Comparison of ENCODE assay signal across 18 cellular contexts in the genomic region with DNA sequence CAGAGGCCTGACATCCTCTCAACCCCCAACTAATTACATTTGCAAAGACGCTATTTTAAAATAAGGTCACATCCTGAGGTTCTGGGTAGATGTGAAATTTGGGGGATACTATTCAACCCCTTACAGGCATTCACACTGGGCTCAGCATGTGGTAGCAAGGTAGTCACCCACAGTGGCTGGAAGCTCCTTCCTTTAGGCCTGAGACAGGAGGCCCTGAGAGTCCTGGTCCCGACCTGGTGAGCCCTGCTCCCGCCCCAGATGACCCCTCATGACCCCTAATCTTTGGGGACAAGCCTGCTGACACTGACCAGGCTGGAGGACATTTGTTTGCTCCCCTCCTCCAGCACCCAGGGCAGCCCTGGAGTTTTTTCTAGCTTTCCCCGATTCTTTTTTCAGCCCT.
DNase-seq lines count a peak whose midpoint lies in the region; ATAC-seq and TF ChIP-seq lines count a peak whose summit lies in the region.
"Had no signal": no experiment of that assay in that cellular context is flagged by ENCODE, and none has a peak within 500 bp of the region (broad histone marks: within the 10 kb centered on the region; RNA-seq: fewer than 3 reads in every experiment).

No MANE protein-coding gene starts in this region.

- H3K18ac ChIP-seq in trophoblast cell (ENCODE audit: low read length): no peak overlapping the region

- peak overlapping the region; percentile 25; the same call in 1 of the 2 replicates for H3K4me3 Mint-ChIP-seq in WTC11
- H3K4me3 Mint-ChIP-seq: CD14-positive monocyte had no signal

- no peak for TF ChIP-seq POLR2A in uterus (IDR thresholded peaks at IDR 0.05)

- H3K36me3 ChIP-seq in HUES48 (ENCODE audit: control insufficient read depth, insufficient read depth, low read length): no peaks in the 10 kb centered on the region
- no peaks in the 10 kb centered on the region for H3K36me3 ChIP-seq in iPS-20b (ENCODE audit: insufficient read depth, low read depth, low read length)
- no peaks in the 10 kb centered on the region for H3K36me3 ChIP-seq in trophoblast cell (ENCODE audit: control insufficient read depth in 1 of 2, insufficient read depth in 2 of 2, low read length in 2 of 2)
- no peaks in the 10 kb centered on the region for H3K36me3 ChIP-seq in uterus
- H3K36me3 ChIP-seq: SJCRH30 had no signal

- H2BK12ac ChIP-seq in trophoblast cell (ENCODE audit: low read length): no peak overlapping the region

- intact Hi-C loops in uterus (cut with DNase I; ENCODE audit: low total_unique reads): no loop called here

- no peak overlapping the region for H2AFZ ChIP-seq in trophoblast cell (ENCODE audit: insufficient read depth, low read length, poor library complexity)
- H2AFZ ChIP-seq: GM23248 had no signal

- H3K9ac ChIP-seq in HUES48 (ENCODE audit: low read depth, low read length): peak overlapping the region; percentile 42; the same call in 1 of the 2 replicates
- H3K9ac ChIP-seq in iPS-20b (ENCODE audit: low read depth, low read length): peak overlapping the region; percentile 81; the same call in 1 of the 2 replicates
- H3K9ac ChIP-seq in trophoblast cell (ENCODE audit: low read length): no peak overlapping the region
- H3K9ac ChIP-seq: GM23248 had no signal

- WGBS in trophoblast cell (ENCODE audit: extremely low coverage, insufficient coverage, insufficient read length): no CpG with 5 or more reads among the region's 4 CpGs

- no peak overlapping the region for H4K91ac ChIP-seq in trophoblast cell (ENCODE audit: low read depth, low read length)

- H3K23ac ChIP-seq in trophoblast cell (ENCODE audit: low read length): peak overlapping the region; percentile 67

- ATAC-seq in WTC11: peak; percentile 44
- ATAC-seq in GM19467 (IDR thresholded peaks at IDR 0.05; ENCODE audit: unreplicated experiment): no peak

- H3K14ac ChIP-seq in trophoblast cell (ENCODE audit: low read length): no peak overlapping the region

- H3K27ac Mint-ChIP-seq in WTC11: no peak overlapping the region; the same call in 1 of the 2 replicates

- peak overlapping the region; percentile 4 for H2BK5ac ChIP-seq in trophoblast cell (ENCODE audit: low read depth, low read length, poor library complexity)

- no peaks in the 10 kb centered on the region for H3K79me2 ChIP-seq in trophoblast cell (ENCODE audit: control insufficient read depth, insufficient read depth, low read length, poor library complexity)

- no peak overlapping the region for H3K4ac ChIP-seq in trophoblast cell (ENCODE audit: low read depth, low read length)

- H3K27me3 ChIP-seq in HUES48 (ENCODE audit: control insufficient read depth, insufficient read depth, low read length) (no peaks in the 10 kb centered on the region), iPS-20b (ENCODE audit: insufficient read depth, low read length) (no peaks in the 10 kb centered on the region), trophoblast cell (ENCODE audit: insufficient read depth, low read length) (peaks cover 2% of the 10 kb centered on the region), uterus (no peaks in the 10 kb centered on the region)
- H3K27me3 ChIP-seq: SJCRH30 had no signal

- H3K27ac ChIP-seq in HUES48 (ENCODE audit: low read depth, low read length) (peak overlapping the region; percentile 98), iPS-20b (ENCODE audit: low read length) (peak overlapping the region; percentile 78), trophoblast cell (ENCODE audit: low read depth, low read length) (no peak overlapping the region), uterus (no peak overlapping the region)
- H3K27ac ChIP-seq: GM23248, SJCRH30 had no signal

- peaks cover 28% of the 10 kb centered on the region for H3K4me1 Mint-ChIP-seq in WTC11
- H3K4me1 Mint-ChIP-seq: CD14-positive monocyte had no signal

- H3K4me1 ChIP-seq in HUES48 (ENCODE audit: control insufficient read depth, insufficient read depth, low read length) (peaks cover 32% of the 10 kb centered on the region), iPS-20b (ENCODE audit: insufficient read depth, low read length) (peaks cover 20% of the 10 kb centered on the region), trophoblast cell (ENCODE audit: control insufficient read depth in 1 of 2, insufficient read depth in 2 of 2, low read length in 2 of 2) (peaks cover 3 to 4% of the 10 kb centered on the region in 2 experiments), uterus (no peaks in the 10 kb centered on the region)
- H3K4me1 ChIP-seq: SJCRH30 had no signal

- no peaks in the 10 kb centered on the region for H3K36me3 Mint-ChIP-seq in WTC11
- H3K36me3 Mint-ChIP-seq: CD14-positive monocyte had no signal

- H3K9me3 ChIP-seq in HUES48 (ENCODE audit: control insufficient read depth, insufficient read depth, low read length): 0 out of 2 replicates have a peak, but pooled peaks cover under 1% of the 10 kb centered on the region
- no peaks in the 10 kb centered on the region for H3K9me3 ChIP-seq in iPS-20b (ENCODE audit: insufficient read depth, low read depth, low read length)
- H3K9me3 ChIP-seq in trophoblast cell (ENCODE audit: insufficient read depth, low read depth, low read length): peaks cover 3% of the 10 kb centered on the region
- H3K9me3 ChIP-seq in uterus: no peaks in the 10 kb centered on the region
- H3K9me3 ChIP-seq: SJCRH30 had no signal

- CTCF ChIA-PET in WTC11 (lab: Charles Lee): interaction anchor here (1.0 to 1.4 kb wide), 4 partner anchors 28 to 82 kb away, joined by 4 to 9 read pairs (median 6); no protein-coding TSS in a partner anchor

- H3K27me3 Mint-ChIP-seq in WTC11 (ENCODE audit: low read depth): no peaks in the 10 kb centered on the region

- H3K4me2 ChIP-seq in trophoblast cell (ENCODE audit: low read length): no peak overlapping the region

- no peak overlapping the region for H4K8ac ChIP-seq in trophoblast cell (ENCODE audit: low read depth, low read length)

- no peak overlapping the region for H2BK120ac ChIP-seq in trophoblast cell (ENCODE audit: insufficient read depth, low read length, poor library complexity)

- no peaks in the 10 kb centered on the region for H3K79me1 ChIP-seq in trophoblast cell (ENCODE audit: low read length)

- H3K9me3 Mint-ChIP-seq in WTC11: no peaks in the 10 kb centered on the region; the same call in 1 of the 2 replicates

- H4K12ac ChIP-seq in trophoblast cell (ENCODE audit: low read depth, low read length): no peak overlapping the region

- DNase-seq in WTC11 (ENCODE audit: low spot score) (no peak), trophoblast cell (no peak), NAMALWA (ENCODE audit: low spot score) (no peak), uterus (no peak), NCI-H2029 treated with DMSO at 0.1 percent for 48 hours (lab: John Stamatoyannopoulos, UW) (no peak)
- DNase-seq: AML-193, DMS79 treated with DMSO at 0.1 percent for 48 hours, GDM1, GM23248, MV-4-11, NCI-H187, NCI-H2227 treated with DMSO at 0.1 percent for 48 hours, NCI-H510A treated with DMSO at 0.1 percent for 48 hours, SJCRH30 had no signal

- H3K4me3 ChIP-seq in HUES48 (ENCODE audit: low read depth, low read length): no peak overlapping the region
- peak overlapping the region; percentile 48; the same call in 1 of the 2 replicates for H3K4me3 ChIP-seq in iPS-20b (ENCODE audit: low read length)
- H3K4me3 ChIP-seq in trophoblast cell (ENCODE audit: low read depth, low read length): no peak overlapping the region
- H3K4me3 ChIP-seq in uterus: no peak overlapping the region
- H3K4me3 ChIP-seq: GM23248, SJCRH30 had no signal

- no peak for TF ChIP-seq CTCF in WTC11 (IDR thresholded peaks at IDR 0.05)
- no peak for TF ChIP-seq CTCF in uterus (IDR thresholded peaks at IDR 0.05)

- POLR2A ChIA-PET in WTC11 (lab: Charles Lee): interaction anchor here (1.4 kb wide), 1 partner anchor 29 kb away, joined by 6 read pairs; no protein-coding TSS in a partner anchor

- H2AK5ac ChIP-seq in trophoblast cell (ENCODE audit: low read length): no peak overlapping the region

TF ChIP-seq in WTC11, 78 proteins besides CTCF, POLR2A, EP300 and RAD21:
- 0 out of 2 replicates have a peak, but pooled peaks have one; percentile 37 for TF ChIP-seq EMX1 (CRISPR knock-in tag; IDR thresholded peaks at IDR 0.05)
- TF ChIP-seq, protein P1, sequence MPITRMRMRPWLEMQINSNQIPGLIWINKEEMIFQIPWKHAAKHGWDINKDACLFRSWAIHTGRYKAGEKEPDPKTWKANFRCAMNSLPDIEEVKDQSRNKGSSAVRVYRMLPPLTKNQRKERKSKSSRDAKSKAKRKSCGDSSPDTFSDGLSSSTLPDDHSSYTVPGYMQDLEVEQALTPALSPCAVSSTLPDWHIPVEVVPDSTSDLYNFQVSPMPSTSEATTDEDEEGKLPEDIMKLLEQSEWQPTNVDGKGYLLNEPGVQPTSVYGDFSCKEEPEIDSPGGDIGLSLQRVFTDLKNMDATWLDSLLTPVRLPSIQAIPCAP (CRISPR knock-in tag; IDR thresholded peaks at IDR 0.05): no peak
- 0 out of 2 replicates have a peak, but pooled peaks have one; percentile 20 for TF ChIP-seq ZNF423 (CRISPR knock-in tag; IDR thresholded peaks at IDR 0.05)

Comparison
In these comparisons a context has a peak if more than half of its experiments do, and no peak if none do; other contexts are left out.
1. H3K27ac ChIP-seq: peak in HUES48 (single experiment) and iPS-20b (single experiment); none in trophoblast cell (single experiment) and uterus (0 of 2).